Comparison of ENCODE assay signal across 2 cellular contexts in the genomic region with DNA sequence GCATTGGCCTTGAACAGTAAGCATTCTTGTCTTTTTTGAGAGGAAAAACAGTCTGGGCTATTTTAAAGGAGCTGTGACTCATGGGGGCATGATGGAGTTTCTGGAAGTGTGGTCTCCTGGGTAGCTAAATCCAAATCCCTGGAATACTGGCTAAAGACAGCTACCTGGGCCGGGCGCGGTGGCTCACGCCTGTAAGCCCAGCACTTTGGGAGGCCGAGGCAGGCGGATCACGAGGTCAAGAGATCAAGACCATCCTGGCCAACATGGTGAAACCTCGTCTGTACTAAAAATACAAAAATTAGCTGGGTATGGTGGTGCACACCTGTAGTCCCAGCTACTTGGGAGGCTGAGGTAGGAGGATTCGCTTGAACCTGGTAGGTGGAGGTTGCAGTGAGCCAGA. TPM values are rescaled to one million over a fixed set of nuclear protein-coding genes. Genes with fewer than 3 reads are reported as not detected.
"Had no signal": no experiment of that assay in that cellular context is flagged by ENCODE, and none has a peak within 500 bp of the region (broad histone marks: within the 10 kb centered on the region; RNA-seq: fewer than 3 reads in every experiment).

No MANE protein-coding gene starts in this region.

RNA-seq across cellular contexts. Expression of a gene that starts 8.3 kb away (rescaled TPM):
- total RNA-seq: bronchial epithelial cell, PC-9 had no signal
